8 cellular contexts compared by ENCODE assay signal in the genomic region with DNA sequence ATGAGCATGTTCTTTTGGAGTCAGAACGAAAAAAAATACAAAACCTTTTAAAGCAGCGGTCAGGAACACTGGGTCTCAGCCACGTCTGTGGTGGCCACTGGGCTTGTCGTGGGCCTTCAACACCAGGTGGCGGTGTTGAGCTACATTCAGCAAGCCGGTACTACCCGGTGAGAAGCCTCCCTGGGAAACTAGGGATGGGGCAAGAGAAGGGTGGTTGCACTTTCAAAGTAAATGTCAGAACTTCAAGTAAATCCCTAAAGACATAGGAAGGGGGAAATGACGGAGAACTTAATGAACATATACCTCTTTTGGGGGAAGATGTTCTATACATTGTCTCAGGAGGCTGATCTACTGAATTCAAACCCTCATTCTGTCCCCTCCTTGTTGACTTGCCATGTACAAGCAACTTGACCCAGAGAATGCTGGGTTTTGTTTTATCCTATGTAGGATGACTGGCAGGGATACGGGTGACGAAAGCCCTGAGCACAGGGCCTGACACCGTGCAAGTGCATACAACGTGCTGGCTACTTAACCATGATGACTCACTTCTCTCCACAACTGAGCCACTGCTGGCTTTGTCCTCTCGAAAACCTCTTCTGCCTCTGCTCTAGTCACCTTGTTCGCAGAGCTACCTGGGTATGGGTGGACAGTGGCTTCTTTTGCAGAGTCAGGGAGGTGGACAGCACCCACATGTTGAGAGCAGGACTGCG. TPM values are rescaled to one million over a fixed set of nuclear protein-coding genes. Genes with fewer than 3 reads are reported as not detected.
DNase-seq lines count a peak whose midpoint lies in the region; ATAC-seq and TF ChIP-seq lines count a peak whose summit lies in the region.

No MANE protein-coding gene starts in this region.

- TF ChIP-seq CTCF in osteocyte (IDR thresholded peaks at IDR 0.05) (peak; percentile 95), tibial artery (IDR thresholded peaks at IDR 0.05) (peak; percentile 86 to 89)

- H3K4me3 Mint-ChIP-seq in osteocyte (ENCODE audit: unreplicated experiment) = no peak overlapping the region

- peaks cover 11% of the 10 kb centered on the region for H3K4me1 Mint-ChIP-seq in osteocyte (ENCODE audit: unreplicated experiment)

- H3K27me3 Mint-ChIP-seq in osteocyte (ENCODE audit: unreplicated experiment) = peaks cover 9% of the 10 kb centered on the region

- H3K27ac ChIP-seq in SJCRH30 (no peak overlapping the region), tibial artery (no peak overlapping the region)

- ATAC-seq in GM21423 (IDR thresholded peaks at IDR 0.05; ENCODE audit: unreplicated experiment) = peak; percentile 61

- H3K4me1 ChIP-seq in SJCRH30 (no peaks in the 10 kb centered on the region), tibial artery (peaks cover 0 to 5% (median 0%) of the 10 kb centered on the region in 4 donors)

- H3K9me3 ChIP-seq in SJCRH30 (replicated peaks) (no peaks in the 10 kb centered on the region), tibial artery (no peaks in the 10 kb centered on the region)

- H3K9me3 Mint-ChIP-seq in osteocyte (ENCODE audit: unreplicated experiment) = no peaks in the 10 kb centered on the region

- peaks cover 3% of the 10 kb centered on the region for H3K36me3 Mint-ChIP-seq in osteocyte (ENCODE audit: unreplicated experiment)

- no peaks in the 10 kb centered on the region for H3K36me3 ChIP-seq in SJCRH30
- no peaks in the 10 kb centered on the region for H3K36me3 ChIP-seq in tibial artery

- DNase-seq in COR-L47 (lab: John Stamatoyannopoulos, UW) (peak; percentile 33), Kasumi-1 (lab: John Stamatoyannopoulos, UW) (peak; percentile 61 to 64), SJCRH30 (peak; percentile 73 to 87), germinal center (ENCODE audit: low spot score) (peak; percentile 71), osteocyte (ENCODE audit: extremely low spot score, unreplicated experiment) (peak; percentile 91), tibial artery (peak; percentile 80 to 87)
- DNase-seq in activated effector memory CD4-positive, alpha-beta T cell treated with anti-CD3 and anti-CD28 coated beads, Interleukin-2, amount 50 U/mL, for 16 hours = peak; percentile 87

- no peak overlapping the region for H3K27ac Mint-ChIP-seq in osteocyte (ENCODE audit: unreplicated experiment)

- intact Hi-C loops in tibial artery (cut with DNase I; ENCODE audit: low total_unique reads) = no loop called here

- H3K4me3 ChIP-seq in SJCRH30 (no peak overlapping the region), tibial artery (no peak overlapping the region)

- H3K27me3 ChIP-seq in SJCRH30 = no peaks in the 10 kb centered on the region; the same call in 1 of the 2 replicates
- peaks cover 0 to 16% of the 10 kb centered on the region in 2 donors for H3K27me3 ChIP-seq in tibial artery

RNA-seq across cellular contexts. Expression of a gene that starts 49.0 kb away (rescaled TPM):
- 3.8 and 4.3 TPM in 2 replicates for total RNA-seq in SJCRH30 (2014; rRNA removed; shearing (Covaris generic))
- 6.1 and 6.8 TPM in 2 replicates for total RNA-seq in osteocyte

Comparison
In these comparisons a context has a peak if more than half of its experiments do, and no peak if none do; other contexts are left out.
1. DNase-seq: peak in every context shown above with its lines; median percentile 91 in osteocyte; 87 in activated effector memory CD4-positive, alpha-beta T cell treated with anti-CD3 and anti-CD28 coated beads, Interleukin-2, amount 50 U/mL, for 16 hours; 84 in tibial artery; 80 in SJCRH30; 71 in germinal center; 62 in Kasumi-1; 33 in COR-L47.